In genomic region chr10:95963992-95964391, GRCh38 we compare ENCODE assay signal across 14 cellular contexts. TPM values are rescaled to one million over a fixed set of nuclear protein-coding genes. Genes with fewer than 3 reads are reported as not detected.
DNase-seq lines count a peak whose midpoint lies in the region; ATAC-seq and TF ChIP-seq lines count a peak whose summit lies in the region.
"Had no signal": no experiment of that assay in that cellular context is flagged by ENCODE, and none has a peak within 500 bp of the region (broad histone marks: within the 10 kb centered on the region; RNA-seq: fewer than 3 reads in every experiment).

No MANE protein-coding gene starts in this region.

- peak overlapping the region; percentile 85 for H3K27ac Mint-ChIP-seq in activated CD8-positive, alpha-beta memory T cell treated with anti-CD3 and anti-CD28 coated beads, Interleukin-2, amount 10 ng/mL, durations not matched to agents 7 days and 5 days
- peak overlapping the region; percentile 66 for H3K27ac Mint-ChIP-seq in activated CD8-positive, alpha-beta T cell treated with anti-CD3 and anti-CD28 coated beads for 36 hours
- peak overlapping the region in 9 of 10 donors; percentile 37 to 94 (median 54) for H3K27ac Mint-ChIP-seq in naive thymus-derived CD8-positive, alpha-beta T cell

- CTCF ChIA-PET in activated CD8-positive, alpha-beta memory T cell treated with anti-CD3 and anti-CD28 coated beads, Interleukin-2, amount 10 ng/mL, durations not matched to agents 7 days and 5 days (lab: Charles Lee), result interaction anchor here (0.9 to 1.2 kb wide), 2 partner anchors 52 to 270 kb away, joined by 3 to 6 read pairs; partner anchors contain the start of gene TCTN3
- CTCF ChIA-PET in activated CD8-positive, alpha-beta T cell treated with anti-CD3 and anti-CD28 coated beads for 36 hours (lab: Charles Lee), result interaction anchor here (1.3 to 1.4 kb wide), 3 partner anchors 53 to 270 kb away, joined by 3 to 4 read pairs (median 4); partner anchors contain the start of gene TCTN3

- no peak for DNase-seq in activated CD8-positive, alpha-beta memory T cell treated with anti-CD3 and anti-CD28 coated beads, Interleukin-2, amount 10 ng/mL, durations not matched to agents 7 days and 5 days
- no peak for DNase-seq in activated CD8-positive, alpha-beta memory T cell treated with anti-CD3 and anti-CD28 coated beads, Interleukin-2, amount 50 U/mL, for 48 hours
- no peak for DNase-seq in activated CD8-positive, alpha-beta T cell treated with anti-CD3 and anti-CD28 coated beads for 36 hours
- DNase-seq in naive thymus-derived CD8-positive, alpha-beta T cell, result no peak
- DNase-seq in NCI-H2081 (lab: John Stamatoyannopoulos, UW), result no peak
- DNase-seq in NCI-H748 (lab: John Stamatoyannopoulos, UW; ENCODE audit: unreplicated experiment), result no peak
- no peak for DNase-seq in stimulated activated CD4-positive, alpha-beta T cell treated with anti-CD3 and anti-CD28 coated beads, Interleukin-4, amount 100 ng/mL, for 4 hours
- DNase-seq: Calu3, NCI-H2029, NCI-H510A, testis had no signal

- no peak for TF ChIP-seq CTCF in activated CD8-positive, alpha-beta T cell treated with anti-CD3 and anti-CD28 coated beads for 36 hours (IDR thresholded peaks at IDR 0.05)

- no peaks in the 10 kb centered on the region for H3K27me3 Mint-ChIP-seq in activated CD8-positive, alpha-beta memory T cell treated with anti-CD3 and anti-CD28 coated beads, Interleukin-2, amount 10 ng/mL, durations not matched to agents 7 days and 5 days
- no peaks in the 10 kb centered on the region for H3K27me3 Mint-ChIP-seq in activated CD8-positive, alpha-beta T cell treated with anti-CD3 and anti-CD28 coated beads for 36 hours
- no peaks in the 10 kb centered on the region for H3K27me3 Mint-ChIP-seq in naive thymus-derived CD8-positive, alpha-beta T cell

- H3K36me3 Mint-ChIP-seq in activated CD8-positive, alpha-beta memory T cell treated with anti-CD3 and anti-CD28 coated beads, Interleukin-2, amount 10 ng/mL, durations not matched to agents 7 days and 5 days, result peaks cover 15% of the 10 kb centered on the region
- H3K36me3 Mint-ChIP-seq in activated CD8-positive, alpha-beta T cell treated with anti-CD3 and anti-CD28 coated beads for 36 hours (ENCODE audit: low read depth), result peaks cover 3% of the 10 kb centered on the region
- H3K36me3 Mint-ChIP-seq in naive thymus-derived CD8-positive, alpha-beta T cell, result peaks cover 0 to 5% (median 0%) of the 10 kb centered on the region in 3 donors

- H3K4me3 Mint-ChIP-seq in activated CD8-positive, alpha-beta memory T cell treated with anti-CD3 and anti-CD28 coated beads, Interleukin-2, amount 10 ng/mL, durations not matched to agents 7 days and 5 days, result peak overlapping the region; percentile 12
- no peak overlapping the region for H3K4me3 Mint-ChIP-seq in activated CD8-positive, alpha-beta T cell treated with anti-CD3 and anti-CD28 coated beads for 36 hours
- peak overlapping the region; percentile 0 to 82 (median 44) for H3K4me3 Mint-ChIP-seq in naive thymus-derived CD8-positive, alpha-beta T cell

- peaks cover 2% of the 10 kb centered on the region for H3K9me3 Mint-ChIP-seq in activated CD8-positive, alpha-beta memory T cell treated with anti-CD3 and anti-CD28 coated beads, Interleukin-2, amount 10 ng/mL, durations not matched to agents 7 days and 5 days (ENCODE audit: low read depth)
- peaks cover 4% of the 10 kb centered on the region for H3K9me3 Mint-ChIP-seq in activated CD8-positive, alpha-beta T cell treated with anti-CD3 and anti-CD28 coated beads for 36 hours
- H3K9me3 Mint-ChIP-seq in naive thymus-derived CD8-positive, alpha-beta T cell, result peaks cover 0 to 12% (median 6%) of the 10 kb centered on the region in 9 donors

- POLR2A ChIA-PET in activated CD8-positive, alpha-beta T cell treated with anti-CD3 and anti-CD28 coated beads for 36 hours (lab: Charles Lee), result no interaction called here
- POLR2A ChIA-PET in naive thymus-derived CD8-positive, alpha-beta T cell (lab: Charles Lee), result no interaction called here

- no peak for ATAC-seq in activated CD8-positive, alpha-beta memory T cell treated with anti-CD3 and anti-CD28 coated beads, Interleukin-2, amount 10 ng/mL, durations not matched to agents 7 days and 5 days
- ATAC-seq in HG02852 (IDR thresholded peaks at IDR 0.05; ENCODE audit: unreplicated experiment), result peak; percentile 17
- ATAC-seq in activated CD8-positive, alpha-beta T cell treated with anti-CD3 and anti-CD28 coated beads for 36 hours, result peak; percentile 20
- ATAC-seq in naive thymus-derived CD8-positive, alpha-beta T cell, result peak in 1 of 2 donors; percentile 47
- ATAC-seq: esophagus mucosa had no signal

- intact Hi-C loops in activated CD8-positive, alpha-beta T cell treated with anti-CD3 and anti-CD28 coated beads for 36 hours (cut with micrococcal nuclease), result no loop called here

- H3K4me1 Mint-ChIP-seq in activated CD8-positive, alpha-beta memory T cell treated with anti-CD3 and anti-CD28 coated beads, Interleukin-2, amount 10 ng/mL, durations not matched to agents 7 days and 5 days, result peaks cover 20% of the 10 kb centered on the region
- peaks cover 17% of the 10 kb centered on the region for H3K4me1 Mint-ChIP-seq in activated CD8-positive, alpha-beta T cell treated with anti-CD3 and anti-CD28 coated beads for 36 hours (ENCODE audit: low read depth)
- peaks cover 11 to 23% (median 15%) of the 10 kb centered on the region in 4 donors for H3K4me1 Mint-ChIP-seq in naive thymus-derived CD8-positive, alpha-beta T cell

RNA-seq across cellular contexts. Expression of gene CC2D2B, which starts 56.2 kb away (rescaled TPM):
- 1 to 10 TPM; 3.0 to 4.2 TPM for total RNA-seq in activated CD8-positive, alpha-beta memory T cell treated with anti-CD3 and anti-CD28 coated beads, Interleukin-2, amount 10 ng/mL, durations not matched to agents 7 days and 5 days
- under 1 TPM in 1 of 2 experiments, not detected in 1; 0.31 TPM for total RNA-seq in activated CD8-positive, alpha-beta T cell treated with anti-CD3 and anti-CD28 coated beads for 36 hours
- not detected for total RNA-seq in naive thymus-derived CD8-positive, alpha-beta T cell
- under 1 TPM in 1 of 3 donors, not detected in 2; 0.36 TPM for polyA plus RNA-seq in naive thymus-derived CD8-positive, alpha-beta T cell
- total RNA-seq: bronchial epithelial cell, Calu3 had no signal
